Comparison of ENCODE assay signal across 24 cellular contexts in genomic region chr12:29033519-29033918, GRCh38.
"Had no signal": no experiment of that assay in that cellular context is flagged by ENCODE, and none has a peak within 500 bp of the region (broad histone marks: within the 10 kb centered on the region; RNA-seq: fewer than 3 reads in every experiment).

No MANE protein-coding gene starts in this region.

- DNase-seq: natural killer cell; occipital lobe; ovary; posterior cingulate gyrus; psoas muscle; right cardiac atrium; right lobe of liver; sigmoid colon; small intestine; stimulated activated CD4-positive, alpha-beta T cell treated with anti-CD3 and anti-CD28 coated beads, Interleukin-15, amount 100 ng/mL, for 24 hours; stimulated activated CD4-positive, alpha-beta T cell treated with anti-CD3 and anti-CD28 coated beads, Interleukin-2, amount 100 ng/mL, for 24 hours; stimulated activated CD4-positive, alpha-beta T cell treated with anti-CD3 and anti-CD28 coated beads, Interleukin-2, amount 100 ng/mL, for 48 hours; stimulated activated CD4-positive, alpha-beta T cell treated with anti-CD3 and anti-CD28 coated beads, Interleukin-4, amount 100 ng/mL, for 24 hours; stimulated activated naive B cell treated with anti-CD40 and anti-IgM and Interleukin-4, amounts not matched to agents 10 μg/mL and 1 μg/mL and 100 μg/mL, for 72 hours; stimulated activated naive CD4-positive, alpha-beta T cell treated with Interleukin-2 at 50 U/mL for 16 hours; stomach; thyroid gland; trophoblast cell; upper lobe of left lung had no signal

- H3K4me1 ChIP-seq: neural progenitor cell, parathyroid adenoma, psoas muscle, right lobe of liver, sigmoid colon, stomach, thyroid gland, tibial nerve, upper lobe of left lung had no signal

- H2AFZ ChIP-seq: neural progenitor cell, parathyroid adenoma had no signal

- H3K4me3 ChIP-seq: neural progenitor cell, ovary, psoas muscle, right lobe of liver, sigmoid colon, stomach, thoracic aorta, thyroid gland, tibial nerve, upper lobe of left lung had no signal

- H3K27ac ChIP-seq: neural progenitor cell, ovary, parathyroid adenoma, psoas muscle, right lobe of liver, sigmoid colon, stomach, thoracic aorta, thyroid gland, tibial nerve, upper lobe of left lung had no signal

- ATAC-seq: natural killer cell; psoas muscle; right cardiac atrium; right lobe of liver; stimulated activated effector memory CD8-positive, alpha-beta T cell treated with anti-CD3 and anti-CD28 coated beads, Interleukin-12 subunit alpha, Interleukin-12 subunit beta, amount 100 ng/mL, for 72 hours; stimulated activated naive B cell treated with anti-CD40 and anti-IgM and Interleukin-4, amounts not matched to agents 10 μg/mL and 1 μg/mL and 100 μg/mL, for 72 hours had no signal

- H3K27me3 ChIP-seq: neural progenitor cell, ovary, right lobe of liver, sigmoid colon, stomach, thyroid gland, tibial nerve, upper lobe of left lung had no signal

- H3K9ac ChIP-seq: neural progenitor cell, parathyroid adenoma had no signal

- H3K9me3 ChIP-seq: ovary, psoas muscle, right lobe of liver, sigmoid colon, stomach, thoracic aorta, thyroid gland, tibial nerve, upper lobe of left lung had no signal

- H3K36me3 ChIP-seq: neural progenitor cell, ovary, right lobe of liver, sigmoid colon, stomach, thoracic aorta, thyroid gland, tibial nerve, upper lobe of left lung had no signal

- H3K4me2 ChIP-seq: neural progenitor cell had no signal
